1 cellular context compared by ENCODE assay signal in the genomic region with DNA sequence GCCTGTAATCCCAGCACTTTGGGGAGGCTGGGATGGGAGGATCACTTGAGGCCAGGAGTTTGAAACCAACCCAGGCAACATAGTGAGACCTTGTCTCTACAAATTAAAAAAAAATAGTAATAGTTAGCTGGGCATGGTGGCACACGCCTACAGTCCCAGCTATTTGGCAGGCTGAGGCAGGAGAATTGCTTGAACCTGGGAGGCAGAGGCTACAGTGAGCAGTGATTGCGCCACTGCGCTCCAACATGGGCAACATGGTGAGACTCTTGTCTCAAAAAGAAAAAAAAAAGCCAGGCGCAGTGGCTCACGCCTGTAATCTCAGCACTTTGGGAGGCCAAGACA.
TF ChIP-seq lines count a peak whose summit lies in the region.

No MANE protein-coding gene starts in this region.

TF ChIP-seq in A549, 52 proteins besides CTCF, POLR2A, EP300 and RAD21:
- TF ChIP-seq JUNB (IDR thresholded peaks at IDR 0.05) (0 out of 2 replicates have a peak, but pooled peaks have one; percentile 11), GATA3 (IDR thresholded peaks at IDR 0.05; ENCODE audit: borderline replicate concordance) (no peak), JUN (IDR thresholded peaks at IDR 0.05) (no peak), FOSL2 (IDR thresholded peaks at IDR 0.05) (no peak), FOSL2 (CRISPR knock-in tag; IDR thresholded peaks at IDR 0.05) (no peak)
